Comparison of ENCODE assay signal across 1 cellular context in genomic region chr6:56742122-56742791, GRCh38.
TF ChIP-seq lines count a peak whose summit lies in the region.

No MANE protein-coding gene starts in this region.

TF ChIP-seq in HepG2, 621 proteins besides CTCF, POLR2A, EP300 and RAD21 (continued from another document and continues in another):
- TF ChIP-seq THAP7 (CRISPR knock-in tag; IDR thresholded peaks at IDR 0.05) (no peak), ZBTB2 (CRISPR knock-in tag; IDR thresholded peaks at IDR 0.05; ENCODE audit: low read depth) (no peak), ZNF441 (CRISPR knock-in tag; IDR thresholded peaks at IDR 0.05; ENCODE audit: borderline replicate concordance) (no peak), PBX3 (CRISPR knock-in tag; IDR thresholded peaks at IDR 0.05; ENCODE audit: borderline replicate concordance) (no peak), CEBPG (CRISPR knock-in tag; IDR thresholded peaks at IDR 0.05) (no peak), SOX13 (IDR thresholded peaks at IDR 0.05) (no peak), SOX13 (CRISPR knock-in tag; conservative IDR thresholded peaks at IDR 0.05 in 1 of 2, IDR thresholded peaks at IDR 0.05 in 1 of 2) (no peak; a peak in 1 of 4 replicates), PAXIP1 (CRISPR knock-in tag; conservative IDR thresholded peaks at IDR 0.05) (peak; percentile 55), FOXA3 (CRISPR knock-in tag; IDR thresholded peaks at IDR 0.05) (peak; percentile 47), FOSL2 (CRISPR knock-in tag; IDR thresholded peaks at IDR 0.05) (no peak), MTF1 (CRISPR knock-in tag; IDR thresholded peaks at IDR 0.05) (no peak), TCF7L2 (IDR thresholded peaks at IDR 0.05; ENCODE audit: low read depth, low read length) (no peak), FOXP4 (CRISPR knock-in tag; IDR thresholded peaks at IDR 0.05) (0 out of 2 replicates have a peak, but pooled peaks have one; percentile 21), ZNF468 (CRISPR knock-in tag; IDR thresholded peaks at IDR 0.05) (no peak), PPARG (CRISPR knock-in tag; conservative IDR thresholded peaks at IDR 0.05) (no peak; the same call in 1 of the 2 replicates), ZNF616 (CRISPR knock-in tag; IDR thresholded peaks at IDR 0.05; ENCODE audit: low read depth) (no peak), KDM6A (CRISPR knock-in tag; IDR thresholded peaks at IDR 0.05; ENCODE audit: low read depth) (no peak), ZNF766 (CRISPR knock-in tag; IDR thresholded peaks at IDR 0.05; ENCODE audit: borderline replicate concordance) (no peak), NR2F1 (CRISPR knock-in tag; IDR thresholded peaks at IDR 0.05) (no peak), SUZ12 (IDR thresholded peaks at IDR 0.05; ENCODE audit: low read depth, low read length) (no peak), FOXA1 (IDR thresholded peaks at IDR 0.05) (no peak), FOXA1 (CRISPR knock-in tag; IDR thresholded peaks at IDR 0.05) (no peak), ZBTB26 (CRISPR knock-in tag; IDR thresholded peaks at IDR 0.05; ENCODE audit: borderline replicate concordance) (no peak), ARHGAP35 (CRISPR knock-in tag; IDR thresholded peaks at IDR 0.05; ENCODE audit: borderline replicate concordance) (no peak), ZNF7 (CRISPR knock-in tag; IDR thresholded peaks at IDR 0.05) (no peak), ZFP41 (CRISPR knock-in tag; IDR thresholded peaks at IDR 0.05; ENCODE audit: borderline replicate concordance) (no peak), DNMT3B (CRISPR knock-in tag; conservative IDR thresholded peaks at IDR 0.05) (no peak), REXO4 (CRISPR knock-in tag; IDR thresholded peaks at IDR 0.05; ENCODE audit: borderline replicate concordance) (no peak), MTA3 (CRISPR knock-in tag; IDR thresholded peaks at IDR 0.05) (no peak), RCOR2 (CRISPR knock-in tag; IDR thresholded peaks at IDR 0.05) (no peak), IRF2 (CRISPR knock-in tag; IDR thresholded peaks at IDR 0.05) (0 out of 2 replicates have a peak, but pooled peaks have one; percentile 18), NR2F2 (IDR thresholded peaks at IDR 0.05; ENCODE audit: borderline replicate concordance, low read depth) (no peak), SAP130 (CRISPR knock-in tag; IDR thresholded peaks at IDR 0.05; ENCODE audit: low read depth) (peak; percentile 43), TEAD3 (CRISPR knock-in tag; optimal IDR thresholded peaks at IDR 0.05; ENCODE audit: borderline replicate concordance) (peak; percentile 49), NFRKB (IDR thresholded peaks at IDR 0.05) (no peak), HDAC1 (CRISPR knock-in tag; IDR thresholded peaks at IDR 0.05) (peak; percentile 49; the same call in 1 of the 2 replicates), RBAK (CRISPR knock-in tag; IDR thresholded peaks at IDR 0.05) (no peak), ZNF780A (CRISPR knock-in tag; IDR thresholded peaks at IDR 0.05) (no peak), HNRNPUL1 (IDR thresholded peaks at IDR 0.05; ENCODE audit: low read depth, low read length) (no peak), ZBTB7B (CRISPR knock-in tag; IDR thresholded peaks at IDR 0.05) (no peak), ZNF724P (CRISPR knock-in tag; IDR thresholded peaks at IDR 0.05; ENCODE audit: borderline replicate concordance) (no peak), DR1 (CRISPR knock-in tag; IDR thresholded peaks at IDR 0.05) (no peak), SOX6 (IDR thresholded peaks at IDR 0.05) (no peak), SOX6 (CRISPR knock-in tag; IDR thresholded peaks at IDR 0.05) (peak; percentile 58; the same call in 1 of the 2 replicates), AGO1 (IDR thresholded peaks at IDR 0.05; ENCODE audit: low read depth, low read length, poor library complexity, severe bottlenecking) (no peak), ZNF292 (CRISPR knock-in tag; IDR thresholded peaks at IDR 0.05; ENCODE audit: borderline replicate concordance, low read depth) (peak; percentile 55; the same call in 1 of the 2 replicates), NFKBIZ (CRISPR knock-in tag; IDR thresholded peaks at IDR 0.05) (no peak), ATF7 (IDR thresholded peaks at IDR 0.05) (no peak), ATF7 (CRISPR knock-in tag; IDR thresholded peaks at IDR 0.05) (no peak)
- TF ChIP-seq, protein P1, sequence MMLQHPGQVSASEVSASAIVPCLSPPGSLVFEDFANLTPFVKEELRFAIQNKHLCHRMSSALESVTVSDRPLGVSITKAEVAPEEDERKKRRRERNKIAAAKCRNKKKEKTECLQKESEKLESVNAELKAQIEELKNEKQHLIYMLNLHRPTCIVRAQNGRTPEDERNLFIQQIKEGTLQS (CRISPR knock-in tag; IDR thresholded peaks at IDR 0.05) = no peak
- TF ChIP-seq, protein P2, sequence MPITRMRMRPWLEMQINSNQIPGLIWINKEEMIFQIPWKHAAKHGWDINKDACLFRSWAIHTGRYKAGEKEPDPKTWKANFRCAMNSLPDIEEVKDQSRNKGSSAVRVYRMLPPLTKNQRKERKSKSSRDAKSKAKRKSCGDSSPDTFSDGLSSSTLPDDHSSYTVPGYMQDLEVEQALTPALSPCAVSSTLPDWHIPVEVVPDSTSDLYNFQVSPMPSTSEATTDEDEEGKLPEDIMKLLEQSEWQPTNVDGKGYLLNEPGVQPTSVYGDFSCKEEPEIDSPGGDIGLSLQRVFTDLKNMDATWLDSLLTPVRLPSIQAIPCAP (CRISPR knock-in tag; IDR thresholded peaks at IDR 0.05; ENCODE audit: low read depth) = no peak
- TF ChIP-seq, protein P3, sequence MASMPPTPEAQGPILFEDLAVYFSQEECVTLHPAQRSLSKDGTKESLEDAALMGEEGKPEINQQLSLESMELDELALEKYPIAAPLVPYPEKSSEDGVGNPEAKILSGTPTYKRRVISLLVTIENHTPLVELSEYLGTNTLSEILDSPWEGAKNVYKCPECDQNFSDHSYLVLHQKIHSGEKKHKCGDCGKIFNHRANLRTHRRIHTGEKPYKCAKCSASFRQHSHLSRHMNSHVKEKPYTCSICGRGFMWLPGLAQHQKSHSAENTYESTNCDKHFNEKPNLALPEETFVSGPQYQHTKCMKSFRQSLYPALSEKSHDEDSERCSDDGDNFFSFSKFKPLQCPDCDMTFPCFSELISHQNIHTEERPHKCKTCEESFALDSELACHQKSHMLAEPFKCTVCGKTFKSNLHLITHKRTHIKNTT (CRISPR knock-in tag; IDR thresholded peaks at IDR 0.05) = no peak
- TF ChIP-seq, protein P4, sequence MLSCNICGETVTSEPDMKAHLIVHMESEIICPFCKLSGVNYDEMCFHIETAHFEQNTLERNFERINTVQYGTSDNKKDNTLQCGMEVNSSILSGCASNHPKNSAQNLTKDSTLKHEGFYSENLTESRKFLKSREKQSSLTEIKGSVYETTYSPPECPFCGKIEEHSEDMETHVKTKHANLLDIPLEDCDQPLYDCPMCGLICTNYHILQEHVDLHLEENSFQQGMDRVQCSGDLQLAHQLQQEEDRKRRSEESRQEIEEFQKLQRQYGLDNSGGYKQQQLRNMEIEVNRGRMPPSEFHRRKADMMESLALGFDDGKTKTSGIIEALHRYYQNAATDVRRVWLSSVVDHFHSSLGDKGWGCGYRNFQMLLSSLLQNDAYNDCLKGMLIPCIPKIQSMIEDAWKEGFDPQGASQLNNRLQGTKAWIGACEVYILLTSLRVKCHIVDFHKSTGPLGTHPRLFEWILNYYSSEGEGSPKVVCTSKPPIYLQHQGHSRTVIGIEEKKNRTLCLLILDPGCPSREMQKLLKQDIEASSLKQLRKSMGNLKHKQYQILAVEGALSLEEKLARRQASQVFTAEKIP (CRISPR knock-in tag; IDR thresholded peaks at IDR 0.05; ENCODE audit: borderline replicate concordance) = no peak
- TF ChIP-seq, protein P5, sequence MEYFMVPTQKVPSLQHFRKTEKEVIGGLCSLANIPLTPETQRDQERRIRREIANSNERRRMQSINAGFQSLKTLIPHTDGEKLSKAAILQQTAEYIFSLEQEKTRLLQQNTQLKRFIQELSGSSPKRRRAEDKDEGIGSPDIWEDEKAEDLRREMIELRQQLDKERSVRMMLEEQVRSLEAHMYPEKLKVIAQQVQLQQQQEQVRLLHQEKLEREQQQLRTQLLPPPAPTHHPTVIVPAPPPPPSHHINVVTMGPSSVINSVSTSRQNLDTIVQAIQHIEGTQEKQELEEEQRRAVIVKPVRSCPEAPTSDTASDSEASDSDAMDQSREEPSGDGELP (IDR thresholded peaks at IDR 0.05; ENCODE audit: borderline replicate concordance, low read depth) = peak; percentile 60; the same call in 1 of the 2 replicates
